16 cellular contexts compared by ENCODE assay signal in genomic region chr17:67625971-67626370, GRCh38.
DNase-seq lines count a peak whose midpoint lies in the region; ATAC-seq and TF ChIP-seq lines count a peak whose summit lies in the region.
"Had no signal": no experiment of that assay in that cellular context is flagged by ENCODE, and none has a peak within 500 bp of the region (broad histone marks: within the 10 kb centered on the region; RNA-seq: fewer than 3 reads in every experiment).

No MANE protein-coding gene starts in this region.

- ATAC-seq in WTC11 = no peak
- ATAC-seq in stimulated activated effector memory CD8-positive, alpha-beta T cell treated with anti-CD3 and anti-CD28 coated beads, Interleukin-12 subunit alpha, Interleukin-12 subunit beta, amount 100 ng/mL, for 72 hours = no peak
- ATAC-seq in HG03439 (IDR thresholded peaks at IDR 0.05; ENCODE audit: unreplicated experiment) = no peak

- H3K4me3 ChIP-seq in Caco-2 (ENCODE audit: low read depth, low read length) (no peak overlapping the region), vagina (no peak overlapping the region)
- H3K4me3 ChIP-seq: BLaER1 had no signal

- H3K9me3 Mint-ChIP-seq in Caco-2 (ENCODE audit: unreplicated experiment) (peaks cover 9% of the 10 kb centered on the region), WTC11 (no peaks in the 10 kb centered on the region)
- H3K9me3 Mint-ChIP-seq in stimulated activated effector memory CD8-positive, alpha-beta T cell treated with anti-CD3 and anti-CD28 coated beads, Interleukin-12 subunit alpha, Interleukin-12 subunit beta, amount 100 ng/mL, for 72 hours = no peaks in the 10 kb centered on the region
- H3K9me3 Mint-ChIP-seq: CD14-positive monocyte; CD4-positive, CD25-positive, alpha-beta regulatory T cell; CD8-positive, alpha-beta memory T cell had no signal

- H3K36me3 ChIP-seq in Caco-2 (ENCODE audit: control insufficient read depth, insufficient read depth, low read length) = no peaks in the 10 kb centered on the region
- H3K36me3 ChIP-seq in vagina = no peaks in the 10 kb centered on the region
- H3K36me3 ChIP-seq: BE2C had no signal

- H3K27me3 ChIP-seq in Caco-2 (replicated peaks; ENCODE audit: control insufficient read depth, insufficient read depth, low read length) (no peaks in the 10 kb centered on the region), vagina (no peaks in the 10 kb centered on the region)
- H3K27me3 ChIP-seq: BE2C, BLaER1 had no signal

- POLR2A ChIA-PET in Caco-2 (lab: Charles Lee) = no interaction called here
- POLR2A ChIA-PET in WTC11 (lab: Charles Lee) = no interaction called here

- peaks cover 13% of the 10 kb centered on the region for H3K36me3 Mint-ChIP-seq in Caco-2 (ENCODE audit: insufficient read depth, unreplicated experiment)
- no peaks in the 10 kb centered on the region; the same call in 1 of the 2 replicates for H3K36me3 Mint-ChIP-seq in WTC11
- no peaks in the 10 kb centered on the region for H3K36me3 Mint-ChIP-seq in stimulated activated effector memory CD8-positive, alpha-beta T cell treated with anti-CD3 and anti-CD28 coated beads, Interleukin-12 subunit alpha, Interleukin-12 subunit beta, amount 100 ng/mL, for 72 hours

- H3K4me1 Mint-ChIP-seq in Caco-2 (ENCODE audit: low read depth, unreplicated experiment) = peaks cover 22% of the 10 kb centered on the region
- peaks cover 10% of the 10 kb centered on the region for H3K4me1 Mint-ChIP-seq in WTC11
- peaks cover 15% of the 10 kb centered on the region for H3K4me1 Mint-ChIP-seq in stimulated activated effector memory CD8-positive, alpha-beta T cell treated with anti-CD3 and anti-CD28 coated beads, Interleukin-12 subunit alpha, Interleukin-12 subunit beta, amount 100 ng/mL, for 72 hours
- H3K4me1 Mint-ChIP-seq: CD14-positive monocyte had no signal

- no peaks in the 10 kb centered on the region for H3K27me3 Mint-ChIP-seq in Caco-2 (ENCODE audit: insufficient read depth, unreplicated experiment)
- no peaks in the 10 kb centered on the region for H3K27me3 Mint-ChIP-seq in WTC11 (ENCODE audit: low read depth)
- H3K27me3 Mint-ChIP-seq: CD4-positive, CD25-positive, alpha-beta regulatory T cell; CD8-positive, alpha-beta memory T cell had no signal

- H3K27ac ChIP-seq in vagina = no peak overlapping the region
- H3K27ac ChIP-seq: BLaER1 had no signal

- no TSS peak for BruUV-seq in Caco-2 (replicated peaks; lab: Mats Ljungman, UMichigan)

- CTCF ChIA-PET in Caco-2 (lab: Charles Lee) (interaction anchor here (0.7 kb wide), 1 partner anchor 50 kb away, joined by 6 read pairs; no protein-coding TSS in a partner anchor), WTC11 (lab: Charles Lee) (no interaction called here)

- H3K4me3 Mint-ChIP-seq in Caco-2 (ENCODE audit: unreplicated experiment) = no peak overlapping the region
- no peak overlapping the region for H3K4me3 Mint-ChIP-seq in WTC11
- H3K4me3 Mint-ChIP-seq in stimulated activated effector memory CD8-positive, alpha-beta T cell treated with anti-CD3 and anti-CD28 coated beads, Interleukin-12 subunit alpha, Interleukin-12 subunit beta, amount 100 ng/mL, for 72 hours = no peak overlapping the region
- H3K4me3 Mint-ChIP-seq: CD14-positive monocyte; CD4-positive, CD25-positive, alpha-beta regulatory T cell; CD8-positive, alpha-beta memory T cell had no signal

- peaks cover 25% of the 10 kb centered on the region for H3K4me1 ChIP-seq in Caco-2
- H3K4me1 ChIP-seq in vagina = no peaks in the 10 kb centered on the region
- H3K4me1 ChIP-seq: BE2C had no signal

- TF ChIP-seq CTCF in Caco-2 (IDR thresholded peaks at IDR 0.05; ENCODE audit: insufficient read depth in 1 of 2, low read depth in 1 of 2, low read length in 1 of 2, severe bottlenecking in 1 of 2, unreplicated experiment in 1 of 2) (no peak), WTC11 (IDR thresholded peaks at IDR 0.05) (no peak), vagina (IDR thresholded peaks at IDR 0.05) (no peak)

- intact Hi-C loops in Caco-2 (cut with micrococcal nuclease; ENCODE audit: unreplicated experiment) = no loop called here
- intact Hi-C loops in vagina (cut with DNase I) = no loop called here

- TF ChIP-seq POLR2A in vagina (IDR thresholded peaks at IDR 0.05) = no peak

- DNase-seq in Caco-2 (no peak), WTC11 (ENCODE audit: low spot score) (no peak), HT-29 (ENCODE audit: low spot score) (no peak), vagina (ENCODE audit: extremely low spot score in 2 of 2) (no peak)
- DNase-seq in stimulated activated effector memory CD8-positive, alpha-beta T cell treated with anti-CD3 and anti-CD28 coated beads, Interleukin-12 subunit alpha, Interleukin-12 subunit beta, amount 100 ng/mL, for 72 hours (ENCODE audit: low spot score in 2 of 2) = no peak
- DNase-seq: 8988T; ACHN; C1 segment of cervical spinal cord; Calu3; CD4-positive, CD25-positive, alpha-beta regulatory T cell; CD8-positive, alpha-beta memory T cell; GF-D8 had no signal

- H3K27ac Mint-ChIP-seq in Caco-2 (ENCODE audit: unreplicated experiment) (peak overlapping the region; percentile 87), WTC11 (no peak overlapping the region)
- peak overlapping the region; percentile 50 for H3K27ac Mint-ChIP-seq in stimulated activated effector memory CD8-positive, alpha-beta T cell treated with anti-CD3 and anti-CD28 coated beads, Interleukin-12 subunit alpha, Interleukin-12 subunit beta, amount 100 ng/mL, for 72 hours

- H3K9me3 ChIP-seq in Caco-2 (no peaks in the 10 kb centered on the region), vagina (no peaks in the 10 kb centered on the region)
- H3K9me3 ChIP-seq: BE2C, BLaER1 had no signal

TF ChIP-seq in WTC11, 78 proteins besides CTCF, POLR2A, EP300 and RAD21:
- TF ChIP-seq JUN (CRISPR knock-in tag; IDR thresholded peaks at IDR 0.05) (no peak), ZNF121 (CRISPR knock-in tag; IDR thresholded peaks at IDR 0.05) (peak; percentile 59; the same call in 1 of the 2 replicates), SMAD4 (CRISPR knock-in tag; IDR thresholded peaks at IDR 0.05) (no peak)
